ENCODE assay signal across 31 cellular contexts in the genomic region with DNA sequence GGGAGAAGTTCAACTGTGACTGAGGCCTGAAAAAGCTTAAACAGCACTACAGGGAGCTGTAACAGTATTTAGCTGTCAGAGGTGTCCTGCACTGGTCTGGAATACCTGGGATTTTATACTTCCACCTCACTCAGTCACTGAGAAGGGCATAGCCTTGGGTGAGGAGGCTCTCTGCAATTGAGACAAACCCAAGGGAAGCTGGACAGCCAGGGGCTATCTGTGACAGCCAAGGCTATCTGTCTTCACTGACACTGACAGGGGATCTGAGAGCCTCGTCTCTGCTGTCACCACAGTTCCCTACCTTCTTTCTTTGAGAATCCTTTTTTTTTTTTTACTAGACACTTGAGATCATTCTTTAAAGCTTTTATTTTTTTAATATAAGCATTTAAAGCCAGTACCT.
"Had no signal": no experiment of that assay in that cellular context is flagged by ENCODE, and none has a peak within 500 bp of the region (broad histone marks: within the 10 kb centered on the region; RNA-seq: fewer than 3 reads in every experiment).

No MANE protein-coding gene starts in this region.

- ATAC-seq: body of pancreas; effector memory CD8-positive, alpha-beta T cell; left ventricle myocardium superior; pancreas had no signal

- H3K36me3 Mint-ChIP-seq: activated CD4-positive, alpha-beta memory T cell treated with anti-CD3 and anti-CD28 coated beads for 36 hours; activated naive CD8-positive, alpha-beta T cell treated with anti-CD3 and anti-CD28 coated beads for 36 hours had no signal

- H3K27ac ChIP-seq: adrenal gland, body of pancreas, colonic mucosa, pancreas, right atrium auricular region, thoracic aorta, upper lobe of left lung, vagina, WERI-Rb-1 had no signal

- H3K9me3 Mint-ChIP-seq: activated CD4-positive, alpha-beta memory T cell treated with anti-CD3 and anti-CD28 coated beads for 36 hours; activated naive CD4-positive, alpha-beta T cell treated with anti-CD3 and anti-CD28 coated beads for 36 hours; activated naive CD8-positive, alpha-beta T cell treated with anti-CD3 and anti-CD28 coated beads for 36 hours; activated T-helper 1 cell treated with anti-CD3 and anti-CD28 coated beads, Interleukin-12 subunit alpha, Interleukin-12 subunit beta, Interleukin-2, Interleukin-4 antibody, amounts not matched to agents 30 ng/mL and 10 ng/mL and 1 ng/mL, durations not matched to agents 14 hours and 24 hours and 36 hours; effector memory CD8-positive, alpha-beta T cell; nephron; stimulated activated naive CD8-positive, alpha-beta T cell treated with anti-CD3 and anti-CD28 coated beads, Interleukin-15, Interleukin-2, amounts not matched to agents 100 ng/mL and 50 ng/mL, for 24 hours had no signal

- H3K27me3 Mint-ChIP-seq: activated CD4-positive, alpha-beta memory T cell treated with anti-CD3 and anti-CD28 coated beads for 36 hours; activated CD4-positive, alpha-beta T cell treated with anti-CD3 and anti-CD28 coated beads, Interleukin-2, amount 10 ng/mL, durations not matched to agents 24 days and 14 days; activated naive CD8-positive, alpha-beta T cell treated with anti-CD3 and anti-CD28 coated beads for 36 hours; effector memory CD8-positive, alpha-beta T cell; stimulated activated naive CD8-positive, alpha-beta T cell treated with anti-CD3 and anti-CD28 coated beads, Interleukin-15, Interleukin-2, amounts not matched to agents 100 ng/mL and 50 ng/mL, for 24 hours had no signal

- H3K27ac Mint-ChIP-seq: activated CD4-positive, alpha-beta memory T cell treated with anti-CD3 and anti-CD28 coated beads for 36 hours; activated CD4-positive, alpha-beta T cell treated with anti-CD3 and anti-CD28 coated beads, Interleukin-2, amount 10 ng/mL, durations not matched to agents 24 days and 14 days; activated naive CD4-positive, alpha-beta T cell treated with anti-CD3 and anti-CD28 coated beads for 36 hours; activated naive CD8-positive, alpha-beta T cell treated with anti-CD3 and anti-CD28 coated beads for 36 hours; activated T-helper 1 cell treated with anti-CD3 and anti-CD28 coated beads, Interleukin-12 subunit alpha, Interleukin-12 subunit beta, Interleukin-2, Interleukin-4 antibody, amounts not matched to agents 30 ng/mL and 10 ng/mL and 1 ng/mL, durations not matched to agents 14 hours and 24 hours and 36 hours; effector memory CD8-positive, alpha-beta T cell; nephron; stimulated activated naive CD8-positive, alpha-beta T cell treated with anti-CD3 and anti-CD28 coated beads, Interleukin-15, Interleukin-2, amounts not matched to agents 100 ng/mL and 50 ng/mL, for 24 hours; T-helper 1 cell treated with Interleukin-12 subunit alpha and Interleukin-12 subunit beta and Interleukin-4 antibody, amounts not matched to agents 30 μg/mL and 1 μg/mL, for 36 hours had no signal

- H3K4me3 Mint-ChIP-seq: activated CD4-positive, alpha-beta memory T cell treated with anti-CD3 and anti-CD28 coated beads for 36 hours; activated CD4-positive, alpha-beta T cell treated with anti-CD3 and anti-CD28 coated beads, Interleukin-2, amount 10 ng/mL, durations not matched to agents 24 days and 14 days; activated naive CD4-positive, alpha-beta T cell treated with anti-CD3 and anti-CD28 coated beads for 36 hours; activated naive CD8-positive, alpha-beta T cell treated with anti-CD3 and anti-CD28 coated beads for 36 hours; activated T-helper 1 cell treated with anti-CD3 and anti-CD28 coated beads, Interleukin-12 subunit alpha, Interleukin-12 subunit beta, Interleukin-2, Interleukin-4 antibody, amounts not matched to agents 30 ng/mL and 10 ng/mL and 1 ng/mL, durations not matched to agents 14 hours and 24 hours and 36 hours; effector memory CD8-positive, alpha-beta T cell; nephron; stimulated activated naive CD8-positive, alpha-beta T cell treated with anti-CD3 and anti-CD28 coated beads, Interleukin-15, Interleukin-2, amounts not matched to agents 100 ng/mL and 50 ng/mL, for 24 hours; T-helper 1 cell treated with Interleukin-12 subunit alpha and Interleukin-12 subunit beta and Interleukin-4 antibody, amounts not matched to agents 30 μg/mL and 1 μg/mL, for 36 hours had no signal

- H3K27me3 ChIP-seq: adrenal gland, body of pancreas, colonic mucosa, gastrocnemius medialis, pancreas, right atrium auricular region, spleen, upper lobe of left lung, vagina had no signal

- DNase-seq: activated CD4-positive, alpha-beta memory T cell treated with anti-CD3 and anti-CD28 coated beads for 36 hours; activated CD4-positive, alpha-beta T cell treated with anti-CD3 and anti-CD28 coated beads, Interleukin-2, amount 10 ng/mL, durations not matched to agents 24 days and 14 days; activated CD4-positive, CD25-positive, alpha-beta regulatory T cell treated with anti-CD3 and anti-CD28 coated beads, Interleukin-2, amount 50 U/mL, for 72 hours; activated CD8-positive, alpha-beta memory T cell treated with anti-CD3 and anti-CD28 coated beads, Interleukin-2, amount 50 U/mL, for 4 hours; activated effector memory CD4-positive, alpha-beta T cell treated with anti-CD3 and anti-CD28 coated beads, Interleukin-2, amount 50 U/mL, for 16 hours; activated naive CD4-positive, alpha-beta T cell treated with anti-CD3 and anti-CD28 coated beads for 36 hours; activated naive CD8-positive, alpha-beta T cell treated with anti-CD3 and anti-CD28 coated beads for 36 hours; activated T-cell treated with anti-CD3 and anti-CD28 coated beads, Interleukin-2, amount 50 U/mL, for 1 hour; adrenal gland; aorta; body of pancreas; cerebellar nuclear complex; colonic mucosa; effector memory CD8-positive, alpha-beta T cell; erythroblast; glutamatergic neuron; left ventricle myocardium superior; pancreas; spleen; stimulated activated CD4-positive, alpha-beta T cell treated with anti-CD3 and anti-CD28 coated beads, Interleukin-2, amount 100 ng/mL, for 48 hours; T-helper 9 cell; upper lobe of left lung; WERI-Rb-1 had no signal

- H3K9me3 ChIP-seq: adrenal gland, body of pancreas, colonic mucosa, gastrocnemius medialis, pancreas, right atrium auricular region, spleen, thoracic aorta, upper lobe of left lung, vagina had no signal

- H3K4me1 ChIP-seq: adrenal gland, right atrium auricular region, vagina had no signal

- H3K4me3 ChIP-seq: adrenal gland, body of pancreas, colonic mucosa, gastrocnemius medialis, pancreas, right atrium auricular region, spleen, thoracic aorta, upper lobe of left lung, vagina had no signal

- H3K36me3 ChIP-seq: adrenal gland, colonic mucosa, gastrocnemius medialis, pancreas, right atrium auricular region, spleen, thoracic aorta, upper lobe of left lung, vagina, WERI-Rb-1 had no signal
